9 cellular contexts compared by ENCODE assay signal in genomic region chr2:132415256-132416079, GRCh38. TPM values are rescaled to one million over a fixed set of nuclear protein-coding genes. Genes with fewer than 3 reads are reported as not detected.
DNase-seq lines count a peak whose midpoint lies in the region; ATAC-seq and TF ChIP-seq lines count a peak whose summit lies in the region.
"Had no signal": no experiment of that assay in that cellular context is flagged by ENCODE, and none has a peak within 500 bp of the region (broad histone marks: within the 10 kb centered on the region; RNA-seq: fewer than 3 reads in every experiment).

No MANE protein-coding gene starts in this region.

- H3K27me3 Mint-ChIP-seq in type B pancreatic cell, result peaks cover 14% of the 10 kb centered on the region

- H3K9me3 Mint-ChIP-seq in type B pancreatic cell, result no peaks in the 10 kb centered on the region

- ATAC-seq in left lobe of liver (peak; percentile 0), HG03469 (IDR thresholded peaks at IDR 0.05; ENCODE audit: unreplicated experiment) (no peak), HG02763 (IDR thresholded peaks at IDR 0.05; ENCODE audit: unreplicated experiment) (no peak)

- no peak for TF ChIP-seq CTCF in type B pancreatic cell (conservative IDR thresholded peaks at IDR 0.05)

- peak overlapping the region; percentile 96 for H3K27ac Mint-ChIP-seq in type B pancreatic cell

- peaks cover 22% of the 10 kb centered on the region for H3K4me1 Mint-ChIP-seq in type B pancreatic cell (ENCODE audit: unreplicated experiment)

- H3K36me3 Mint-ChIP-seq in type B pancreatic cell, result no peaks in the 10 kb centered on the region

- DNase-seq in NCI-H2227 (lab: John Stamatoyannopoulos, UW; ENCODE audit: unreplicated experiment), result peak; percentile 46
- no peak for DNase-seq in NCI-H2227 treated with DMSO at 0.1 percent for 48 hours (lab: John Stamatoyannopoulos, UW)
- DNase-seq in amniotic epithelial cell (ENCODE audit: low read depth), result peak; percentile 16
- no peak for DNase-seq in left lobe of liver (ENCODE audit: low spot score)
- no peak for DNase-seq in type B pancreatic cell (ENCODE audit: extremely low spot score, unreplicated experiment)
- no peak for DNase-seq in GM03348 (ENCODE audit: low spot score)

- peak overlapping the region; percentile 88 for H3K4me3 Mint-ChIP-seq in type B pancreatic cell

RNA-seq across cellular contexts. Expression of gene GPR39, which starts 1.1 kb away (rescaled TPM):
- total RNA-seq in left lobe of liver, result 7.4 TPM
- total RNA-seq in type B pancreatic cell (ENCODE audit: low replicate concordance), result 4.1 and 13.3 TPM in 2 replicates
- total RNA-seq: pulmonary artery endothelial cell had no signal

Comparison
In these comparisons a context has a peak if more than half of its experiments do, and no peak if none do; other contexts are left out.
1. DNase-seq: peak in NCI-H2227 (single experiment) and amniotic epithelial cell (single experiment); none in NCI-H2227 treated with DMSO at 0.1 percent for 48 hours (single experiment), left lobe of liver (single experiment), type B pancreatic cell (single experiment) and GM03348 (single experiment).